In the genomic region with DNA sequence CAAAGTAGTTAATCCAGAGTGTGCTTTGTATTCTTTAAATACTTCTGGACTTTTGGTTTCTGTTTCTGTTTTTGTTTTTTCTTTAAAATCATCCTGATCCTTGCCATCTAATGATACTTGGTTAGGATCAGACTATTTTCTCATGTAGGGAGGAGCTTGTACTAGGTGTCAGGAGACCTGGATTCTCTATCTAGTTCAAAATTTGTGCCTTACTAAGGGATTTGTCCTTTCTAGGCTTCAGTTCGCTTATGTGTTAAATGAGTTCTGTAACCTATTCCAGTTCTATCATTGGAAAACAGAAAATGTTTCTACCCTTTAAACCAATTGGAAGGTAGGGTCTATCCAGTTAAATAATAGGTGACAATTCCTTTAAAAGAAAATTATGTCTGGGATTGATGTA, we compare ENCODE assay signal across 13 cellular contexts. TPM values are rescaled to one million over a fixed set of nuclear protein-coding genes. Genes with fewer than 3 reads are reported as not detected.
DNase-seq lines count a peak whose midpoint lies in the region; ATAC-seq, FAIRE-seq and TF ChIP-seq lines count a peak whose summit lies in the region.
"Had no signal": no experiment of that assay in that cellular context is flagged by ENCODE, and none has a peak within 500 bp of the region (broad histone marks: within the 10 kb centered on the region; RNA-seq: fewer than 3 reads in every experiment).

No MANE protein-coding gene starts in this region.

- H3K79me2 ChIP-seq in K562 (ENCODE audit: control insufficient read depth, insufficient read depth, low read length) = peaks cover 37% of the 10 kb centered on the region
- no peaks in the 10 kb centered on the region for H3K79me2 ChIP-seq in H9 (ENCODE audit: insufficient read depth, low read length)

- no peak overlapping the region for H3K18ac ChIP-seq in H9 (ENCODE audit: insufficient read length, low read depth, low read length)

- intact Hi-C loops in heart right ventricle (cut with DNase I) (loop anchor here in 7 of 10 donors (5.0 to 10.0 kb wide), 6 partner anchors 51 to 1379 kb away; no protein-coding TSS in a partner anchor), cardiac septum (cut with DNase I) (loop anchor here (10.0 kb wide), 1 partner anchor 1049 kb away; no protein-coding TSS in a partner anchor), K562 (cut with micrococcal nuclease) (loop anchor here (10.0 kb wide), 1 partner anchor 159 kb away; no protein-coding TSS in a partner anchor), upper lobe of right lung (cut with DNase I) (no loop called here)

- TF ChIP-seq CTCF in heart right ventricle (IDR thresholded peaks at IDR 0.05) = no peak
- TF ChIP-seq CTCF in K562 (IDR thresholded peaks at IDR 0.05 in 2 of 3, conservative IDR thresholded peaks at IDR 0.05 in 1 of 3; ENCODE audit: insufficient read depth in 2 of 3, low read depth in 1 of 3, low read length in 3 of 3) = no peak
- TF ChIP-seq CTCF in upper lobe of right lung (IDR thresholded peaks at IDR 0.05) = no peak
- no peak for TF ChIP-seq CTCF in H9 (conservative IDR thresholded peaks at IDR 0.05)

- H2BK20ac ChIP-seq in H9 (ENCODE audit: low read depth, low read length, poor library complexity, severe bottlenecking) = no peak overlapping the region

- H3K14ac ChIP-seq in H9 (ENCODE audit: insufficient read depth, low read length) = no peak overlapping the region

- no peaks in the 10 kb centered on the region for H3K36me3 ChIP-seq in heart right ventricle
- H3K36me3 ChIP-seq in K562 (ENCODE audit: control insufficient read depth, insufficient read depth, low read length) = no peaks in the 10 kb centered on the region
- H3K36me3 ChIP-seq in upper lobe of right lung = no peaks in the 10 kb centered on the region

- H3K27ac Mint-ChIP-seq in naive B cell = peak overlapping the region; percentile 88 to 99 (median 93)
- H3K27ac Mint-ChIP-seq in H9 = no peak overlapping the region
- H3K27ac Mint-ChIP-seq: activated T-helper 2 cell treated with anti-CD3 and anti-CD28 coated beads, Interferon-gamma antibody, Interleukin-2, Interleukin-4, amounts not matched to agents 10 μg/mL and 5 μg/mL and 100 μg/mL, durations not matched to agents 14 hours and 24 hours and 36 hours had no signal

- H3K79me1 ChIP-seq in H9 (ENCODE audit: insufficient read depth, low read depth, low read length, poor library complexity, severe bottlenecking) = no peaks in the 10 kb centered on the region

- H4K8ac ChIP-seq in H9 (replicated peaks; ENCODE audit: insufficient read length, low read depth, low read length) = no peak overlapping the region

- H3K4me1 Mint-ChIP-seq in naive B cell (peaks cover 36 to 51% (median 41%) of the 10 kb centered on the region in 3 donors), H9 (peaks cover 30 to 35% of the 10 kb centered on the region in 2 experiments)

- TF ChIP-seq RAD21 in K562 (CRISPR knock-in tag; conservative IDR thresholded peaks at IDR 0.05 in 1 of 2, IDR thresholded peaks at IDR 0.05 in 1 of 2) = no peak

- H3K56ac ChIP-seq in H9 (ENCODE audit: insufficient read length, low read depth, low read length) = no peak overlapping the region

- H3T11ph ChIP-seq in H9 (ENCODE audit: low read length) = no peak overlapping the region

- in situ Hi-C loops in K562 (cut with MboI) = no loop called here

- H3K9me3 ChIP-seq in heart right ventricle (no peaks in the 10 kb centered on the region), K562 (replicated peaks; ENCODE audit: control insufficient read depth, insufficient read depth, low read depth, low read length) (no peaks in the 10 kb centered on the region), upper lobe of right lung (no peaks in the 10 kb centered on the region), H9 (ENCODE audit: control insufficient read depth, low read depth, low read length) (no peaks in the 10 kb centered on the region)

- H2AFZ ChIP-seq in K562 (ENCODE audit: low read depth, low read length) (peak overlapping the region; percentile 26; the same call in 1 of the 2 replicates), H9 (ENCODE audit: low read length) (no peak overlapping the region)

- no peaks in the 10 kb centered on the region for H3K9me3 Mint-ChIP-seq in naive B cell
- H3K9me3 Mint-ChIP-seq in H9 = no peaks in the 10 kb centered on the region
- H3K9me3 Mint-ChIP-seq: activated T-helper 2 cell treated with anti-CD3 and anti-CD28 coated beads, Interferon-gamma antibody, Interleukin-2, Interleukin-4, amounts not matched to agents 10 μg/mL and 5 μg/mL and 100 μg/mL, durations not matched to agents 14 hours and 24 hours and 36 hours; central memory CD8-positive, alpha-beta T cell had no signal

- H3K23me2 ChIP-seq in H9 (ENCODE audit: insufficient read length, low read depth, low read length, poor library complexity, severe bottlenecking) = peaks cover 29% of the 10 kb centered on the region

- TF ChIP-seq EP300 in K562 (IDR thresholded peaks at IDR 0.05; ENCODE audit: low read length) = no peak

- no peak overlapping the region for H2BK5ac ChIP-seq in H9 (ENCODE audit: insufficient read length, low read length)

- H3K36me3 Mint-ChIP-seq in naive B cell (peaks cover 6 to 9% of the 10 kb centered on the region in 2 donors), H9 (ENCODE audit: insufficient read depth in 1 of 3, low read depth in 3 of 3) (no peaks in the 10 kb centered on the region; a peak in 1 of 7 replicates)

- DNase-seq in heart right ventricle (no peak), cardiac septum (ENCODE audit: low spot score) (no peak), K562 (ENCODE audit: extremely low read depth in 1 of 4, low spot score in 3 of 4) (no peak), naive B cell (no peak), upper lobe of right lung (no peak), DMS79 treated with DMSO at 0.1 percent for 48 hours (lab: John Stamatoyannopoulos, UW) (no peak), H9 (no peak)
- DNase-seq in stimulated activated CD4-positive, alpha-beta T cell treated with anti-CD3 and anti-CD28 coated beads, Interleukin-1b, Interleukin-23, amount 100 ng/mL, for 48 hours = no peak
- DNase-seq: activated CD4-positive, CD25-positive, alpha-beta regulatory T cell treated with anti-CD3 and anti-CD28 coated beads, Interleukin-2, amount 50 U/mL, for 72 hours; GOT3; SIG-M5 had no signal

- no peak overlapping the region for H3K4me2 ChIP-seq in K562 (ENCODE audit: insufficient read depth, low read length)
- H3K4me2 ChIP-seq in H9 (ENCODE audit: insufficient read depth, insufficient read length, low read length) = no peak overlapping the region

- H2BK15ac ChIP-seq in H9 (ENCODE audit: low read depth, low read length) = no peak overlapping the region

- H4K91ac ChIP-seq in H9 (ENCODE audit: insufficient read length, low read depth, low read length) = no peak overlapping the region

- 43 to 53% methylated on average over 1 of the region's 1 CpG for WGBS in heart right ventricle, 2 donors
- 36% methylated on average over 1 of the region's 1 CpG for WGBS in K562 (ENCODE audit: insufficient coverage, low coverage, missing lambda C conversion rate)
- no CpG with 5 or more reads among the region's 1 CpG for WGBS in H9 (ENCODE audit: extremely low coverage, insufficient read length, low lambda C conversion rate)

- H3K9ac ChIP-seq in K562 (ENCODE audit: insufficient read depth in 1 of 2, low read depth in 2 of 2, low read length in 2 of 2) (no peak overlapping the region), H9 (ENCODE audit: extremely low read depth, insufficient read length, low read length) (no peak overlapping the region)

- H3K4ac ChIP-seq in H9 (ENCODE audit: low read depth, low read length) = no peak overlapping the region

- H2BK120ac ChIP-seq in H9 (ENCODE audit: low read depth, low read length, poor library complexity, severe bottlenecking) = no peak overlapping the region

- ATAC-seq in heart right ventricle (no peak), K562 (no peak), naive B cell (ENCODE audit: low read depth in 2 of 2) (no peak), upper lobe of right lung (no peak)

- CTCF ChIA-PET in K562 (lab: Yijun Ruan, JAX; ENCODE audit: low intra/inter-chr PET ratio) = no interaction called here

- peak overlapping the region in 9 of 10 donors; percentile 17 to 82 (median 37) for H3K4me3 ChIP-seq in heart right ventricle
- H3K4me3 ChIP-seq in K562 = no peak overlapping the region
- peak overlapping the region; percentile 37 for H3K4me3 ChIP-seq in upper lobe of right lung

- no peak for TF ChIP-seq POLR2A in K562 (conservative IDR thresholded peaks at IDR 0.05)

- H4K20me1 ChIP-seq in K562 (replicated peaks; ENCODE audit: control insufficient read depth, insufficient read depth, low read length) (no peaks in the 10 kb centered on the region), H9 (ENCODE audit: control insufficient read depth, insufficient read depth, insufficient read length) (no peaks in the 10 kb centered on the region)

- H2AK5ac ChIP-seq in H9 (ENCODE audit: insufficient read length, low read length) = no peak overlapping the region

- no peak for FAIRE-seq in K562 (lab: Jason Lieb, UNC)

- peak overlapping the region; percentile 84 to 100 (median 92) for H3K4me3 Mint-ChIP-seq in naive B cell
- no peak overlapping the region for H3K4me3 Mint-ChIP-seq in H9
- H3K4me3 Mint-ChIP-seq: central memory CD8-positive, alpha-beta T cell had no signal

- H3K4me1 ChIP-seq in heart right ventricle (peaks cover 4 to 55% (median 39%) of the 10 kb centered on the region in 9 donors), K562 (replicated peaks in 1 of 2; ENCODE audit: control insufficient read depth in 2 of 2, insufficient read depth in 2 of 2, low read length in 2 of 2) (peaks cover 3 to 8% of the 10 kb centered on the region in 2 experiments; a peak in 4 of 5 replicates), upper lobe of right lung (peaks cover 15% of the 10 kb centered on the region), H9 (ENCODE audit: insufficient read depth, low read length) (no peaks in the 10 kb centered on the region; the same call in none of the 2 replicates)

- no peak overlapping the region for H4K5ac ChIP-seq in H9 (ENCODE audit: insufficient read length, low read depth, low read length)

- BruUV-seq in K562 (replicated peaks; lab: Mats Ljungman, UMichigan) = no TSS peak

- no peaks in the 10 kb centered on the region for H3K27me3 Mint-ChIP-seq in naive B cell
- H3K27me3 Mint-ChIP-seq in H9 (ENCODE audit: low read depth) = peaks cover 89% of the 10 kb centered on the region

- H3K27ac ChIP-seq in heart right ventricle (peak overlapping the region; percentile 41 to 95 (median 90)), K562 (ENCODE audit: extremely low read depth, low read depth, low read length) (no peak overlapping the region), upper lobe of right lung (peak overlapping the region; percentile 91), H9 (ENCODE audit: insufficient read length, low read depth, low read length) (no peak overlapping the region)

- H2BK12ac ChIP-seq in H9 (ENCODE audit: insufficient read length, low read depth, low read length) = no peak overlapping the region

- H3K9me1 ChIP-seq in K562 (ENCODE audit: control insufficient read depth, insufficient read depth, low read length) = no peaks in the 10 kb centered on the region

- H3K27me3 ChIP-seq in heart right ventricle (peaks cover 0 to 9% (median 0%) of the 10 kb centered on the region in 7 donors), K562 (ENCODE audit: control insufficient read depth in 2 of 2, insufficient read depth in 2 of 2, low read length in 2 of 2) (no peaks in the 10 kb centered on the region), upper lobe of right lung (no peaks in the 10 kb centered on the region), H9 (ENCODE audit: insufficient read depth, low read length) (peaks cover 4% of the 10 kb centered on the region; the same call in 1 of the 2 replicates)

- POLR2A ChIA-PET in K562 (lab: Yijun Ruan, JAX) = no interaction called here

- no peak overlapping the region for H3K23ac ChIP-seq in H9 (ENCODE audit: insufficient read length, low read depth, low read length)

RNA-seq across cellular contexts. Expression of gene MEF2C, which starts 3.3 kb away (rescaled TPM):
- total RNA-seq in heart right ventricle (10 to 100 TPM; 38.8 to 88.7 (median 70.0) TPM), cardiac septum (64.6 TPM), K562 (2014; rRNA removed) (47.6 and 50.1 TPM in 2 replicates), K562 (2014; rRNA removed; fragmentation: Illumina TruSeq; extraction: Trizol) (62.4 and 74.7 TPM in 2 replicates), K562 (2015; rRNA removed; fragmentation: Illumina TruSeq; extraction: Trizol) (52.6 and 58.3 TPM in 2 replicates), K562 (2021) (56.5 and 64.5 TPM in 2 replicates), upper lobe of right lung (51.4 TPM), H9 (2021) (0.11 and 0.20 TPM in 2 replicates)
- polyA plus RNA-seq in heart right ventricle (10 to 100 TPM; 11.2 to 25.6 TPM), K562 (2011; rRNA removed) (35.4 and 37.6 TPM in 2 replicates), K562 (2014; fragmentation: Illumina TruSeq; extraction: Trizol) (62.3 and 67.8 TPM in 2 replicates), K562 (2014; fragmentation: Nextera tagmentation; extraction: Ambion mirVana) (10 to 100 TPM; 48.2 to 66.3 TPM), K562 (2014; rRNA removed) (25.1 and 28.8 TPM in 2 replicates), naive B cell (ENCODE audit: low read depth in 6 of 6) (100 to 1,000 TPM; 402 to 547 (median 433) TPM)
- 52.4 and 139 TPM in 2 replicates for total RNA-seq in K562 (2011; cell fraction: chromatin; rRNA removed; ENCODE audit: low replicate concordance)
- 18.3 and 23.4 TPM in 2 replicates for total RNA-seq in K562 (2011; cell fraction: nucleolus; rRNA removed)
- total RNA-seq in K562 (2011; cell fraction: nucleoplasm; rRNA removed) = 41.7 and 68.3 TPM in 2 replicates
- polyA plus RNA-seq in K562 (2011; cell fraction: cytosol; rRNA removed) = 57.3 and 69.3 TPM in 2 replicates
- 45.1 and 48.9 TPM in 2 replicates for polyA plus RNA-seq in K562 (2011; cell fraction: nucleus; rRNA removed)
- polyA plus RNA-seq in K562 (2012) = 25.7 and 46.6 TPM in 2 replicates
- 181 and 196 TPM in 2 replicates for polyA minus RNA-seq in K562 (2011; rRNA and poly(A)+ RNA removed)
- 45.1 and 47.7 TPM in 2 replicates for polyA minus RNA-seq in K562 (2011; cell fraction: cytosol; rRNA and poly(A)+ RNA removed)
- 97.3 and 153 TPM in 2 replicates for polyA minus RNA-seq in K562 (2011; cell fraction: nucleus; rRNA and poly(A)+ RNA removed)

Comparison
In these comparisons a context has a peak if more than half of its experiments do, and no peak if none do; other contexts are left out.
1. H3K27ac ChIP-seq: peak in heart right ventricle (10 of 10) and upper lobe of right lung (single experiment); none in K562 (single experiment) and H9 (single experiment).
2. H3K27ac Mint-ChIP-seq: peak in naive B cell (6 of 6); none in H9 (0 of 3).
3. H3K4me3 Mint-ChIP-seq: peak in naive B cell (8 of 8); none in H9 (0 of 2).
4. RNA of gene MEF2C, which starts 3.3 kb away (total RNA-seq): 38.8 to 88.7 TPM in heart right ventricle, 64.6 TPM in cardiac septum (single experiment), 18.3 to 139 TPM in K562 and 51.4 TPM in upper lobe of right lung (single experiment); 0.11 to 0.20 TPM in H9; every median in the first group is over 10 times any median in the second.